Comparison of ENCODE assay signal across 34 cellular contexts in the genomic region with DNA sequence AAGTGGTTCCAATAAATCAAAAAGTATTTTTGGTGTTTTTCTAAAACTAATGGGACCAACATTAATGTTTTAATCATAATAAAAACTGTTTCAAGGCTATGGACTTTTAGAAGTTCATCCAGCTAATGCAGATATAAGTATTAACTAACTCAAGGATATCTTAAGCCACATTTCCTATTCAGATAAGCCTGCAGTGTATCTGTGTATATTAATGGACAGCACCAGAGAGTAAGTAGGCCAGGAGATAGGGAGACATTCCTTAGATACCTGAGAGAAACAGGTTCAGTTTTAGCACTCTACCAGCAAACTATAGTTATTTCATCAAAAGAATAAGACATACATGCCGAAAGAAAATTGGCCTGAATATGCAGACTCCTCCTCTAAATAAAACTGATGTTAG. TPM values are rescaled to one million over a fixed set of nuclear protein-coding genes. Genes with fewer than 3 reads are reported as not detected.
"Had no signal": no experiment of that assay in that cellular context is flagged by ENCODE, and none has a peak within 500 bp of the region (broad histone marks: within the 10 kb centered on the region; RNA-seq: fewer than 3 reads in every experiment).

No MANE protein-coding gene starts in this region.

- H3K27me3 Mint-ChIP-seq: activated CD8-positive, alpha-beta T cell treated with anti-CD3 and anti-CD28 coated beads for 36 hours; activated naive CD4-positive, alpha-beta T cell treated with anti-CD3 and anti-CD28 coated beads, Interleukin-2, amount 10 ng/mL, durations not matched to agents 7 days and 5 days; activated naive CD8-positive, alpha-beta T cell; activated naive CD8-positive, alpha-beta T cell treated with anti-CD3 and anti-CD28 coated beads, Interleukin-2, amount 50 U/mL, for 24 hours had no signal

- H3K27me3 ChIP-seq: body of pancreas, breast epithelium, MG63, SJSA1 had no signal

- DNase-seq: activated CD4-positive, alpha-beta T cell treated with anti-CD3 and anti-CD28 coated beads for 1 hour; activated CD4-positive, alpha-beta T cell treated with anti-CD3 and anti-CD28 coated beads for 48 hours; activated CD4-positive, CD25-positive, alpha-beta regulatory T cell; activated CD8-positive, alpha-beta T cell treated with anti-CD3 and anti-CD28 coated beads for 36 hours; activated gamma-delta T cell treated with Interleukin-2 at 50 U/mL for 16 hours; activated naive CD4-positive, alpha-beta T cell treated with anti-CD3 and anti-CD28 coated beads, Interleukin-2, amount 10 ng/mL, durations not matched to agents 7 days and 5 days; activated naive CD8-positive, alpha-beta T cell treated with anti-CD3 and anti-CD28 coated beads, Interleukin-2, amount 50 U/mL, for 24 hours; activated T-cell treated with anti-CD3 and anti-CD28 coated beads, Interleukin-2, amount 50 U/mL, for 4 hours; amygdala; body of pancreas; caudate nucleus; cerebellar nuclear complex; Kasumi-1; KG1; MG63; NCI-H1048; NCI-H1105 treated with DMSO at 0.1 percent for 48 hours; NCI-H1436; NCI-H1694; NCI-H1930; NCI-H2081 treated with DMSO at 0.1 percent for 48 hours; NCI-H345; NCI-H524 treated with DMSO at 0.1 percent for 48 hours; SHP77 treated with DMSO at 0.1 percent for 48 hours; SW 1271; T-helper 1 cell; T-helper 2 cell; T-helper 9 cell had no signal

- H3K4me1 ChIP-seq: breast epithelium, SJSA1 had no signal

- ATAC-seq: activated CD8-positive, alpha-beta T cell treated with anti-CD3 and anti-CD28 coated beads for 36 hours; activated naive CD8-positive, alpha-beta T cell treated with anti-CD3 and anti-CD28 coated beads, Interleukin-2, amount 50 U/mL, for 24 hours; activated T-cell treated with anti-CD3 and anti-CD28 coated beads, Interleukin-2, amount 50 U/mL, for 4 hours; body of pancreas; Panc1 had no signal

- H3K4me1 Mint-ChIP-seq: activated naive CD4-positive, alpha-beta T cell treated with anti-CD3 and anti-CD28 coated beads, Interleukin-2, amount 10 ng/mL, durations not matched to agents 7 days and 5 days had no signal

- H3K27ac Mint-ChIP-seq: activated CD8-positive, alpha-beta T cell treated with anti-CD3 and anti-CD28 coated beads for 36 hours; activated naive CD4-positive, alpha-beta T cell treated with anti-CD3 and anti-CD28 coated beads, Interleukin-2, amount 10 ng/mL, durations not matched to agents 7 days and 5 days; activated naive CD8-positive, alpha-beta T cell; activated naive CD8-positive, alpha-beta T cell treated with anti-CD3 and anti-CD28 coated beads, Interleukin-2, amount 50 U/mL, for 24 hours; activated T-helper 1 cell treated with anti-CD3 and anti-CD28 coated beads, Interleukin-12 subunit alpha, Interleukin-12 subunit beta, Interleukin-2, Interleukin-4 antibody, amounts not matched to agents 30 ng/mL and 10 ng/mL and 1 ng/mL, durations not matched to agents 14 hours and 24 hours and 36 hours had no signal

- H3K4me3 ChIP-seq: body of pancreas, breast epithelium, MG63, SJSA1 had no signal

- H3K27ac ChIP-seq: breast epithelium, SJSA1, VCaP had no signal

- H3K4me3 Mint-ChIP-seq: activated CD8-positive, alpha-beta T cell treated with anti-CD3 and anti-CD28 coated beads for 36 hours; activated naive CD4-positive, alpha-beta T cell treated with anti-CD3 and anti-CD28 coated beads, Interleukin-2, amount 10 ng/mL, durations not matched to agents 7 days and 5 days; activated naive CD8-positive, alpha-beta T cell; activated naive CD8-positive, alpha-beta T cell treated with anti-CD3 and anti-CD28 coated beads, Interleukin-2, amount 50 U/mL, for 24 hours; activated T-cell treated with anti-CD3 and anti-CD28 coated beads, Interleukin-2, amount 50 U/mL, for 4 hours; activated T-helper 1 cell treated with anti-CD3 and anti-CD28 coated beads, Interleukin-12 subunit alpha, Interleukin-12 subunit beta, Interleukin-2, Interleukin-4 antibody, amounts not matched to agents 30 ng/mL and 10 ng/mL and 1 ng/mL, durations not matched to agents 14 hours and 24 hours and 36 hours had no signal

- H3K9me3 ChIP-seq: body of pancreas, breast epithelium, MG63, SJSA1 had no signal

- H3K9me3 Mint-ChIP-seq: activated CD8-positive, alpha-beta T cell treated with anti-CD3 and anti-CD28 coated beads for 36 hours; activated naive CD4-positive, alpha-beta T cell treated with anti-CD3 and anti-CD28 coated beads, Interleukin-2, amount 10 ng/mL, durations not matched to agents 7 days and 5 days; activated naive CD8-positive, alpha-beta T cell treated with anti-CD3 and anti-CD28 coated beads, Interleukin-2, amount 50 U/mL, for 24 hours had no signal

RNA-seq across cellular contexts. Expression of gene SLC3A1, which starts 58.7 kb away (rescaled TPM):
- total RNA-seq: activated T-cell treated with anti-CD3 and anti-CD28 coated beads, Interleukin-2, amount 50 U/mL, for 4 hours; activated T-helper 1 cell treated with anti-CD3 and anti-CD28 coated beads, Interleukin-12 subunit alpha, Interleukin-12 subunit beta, Interleukin-2, Interleukin-4 antibody, amounts not matched to agents 30 ng/mL and 10 ng/mL and 1 ng/mL, durations not matched to agents 14 hours and 24 hours and 36 hours; SJSA1 had no signal
